8 cellular contexts compared by ENCODE assay signal in the genomic region with DNA sequence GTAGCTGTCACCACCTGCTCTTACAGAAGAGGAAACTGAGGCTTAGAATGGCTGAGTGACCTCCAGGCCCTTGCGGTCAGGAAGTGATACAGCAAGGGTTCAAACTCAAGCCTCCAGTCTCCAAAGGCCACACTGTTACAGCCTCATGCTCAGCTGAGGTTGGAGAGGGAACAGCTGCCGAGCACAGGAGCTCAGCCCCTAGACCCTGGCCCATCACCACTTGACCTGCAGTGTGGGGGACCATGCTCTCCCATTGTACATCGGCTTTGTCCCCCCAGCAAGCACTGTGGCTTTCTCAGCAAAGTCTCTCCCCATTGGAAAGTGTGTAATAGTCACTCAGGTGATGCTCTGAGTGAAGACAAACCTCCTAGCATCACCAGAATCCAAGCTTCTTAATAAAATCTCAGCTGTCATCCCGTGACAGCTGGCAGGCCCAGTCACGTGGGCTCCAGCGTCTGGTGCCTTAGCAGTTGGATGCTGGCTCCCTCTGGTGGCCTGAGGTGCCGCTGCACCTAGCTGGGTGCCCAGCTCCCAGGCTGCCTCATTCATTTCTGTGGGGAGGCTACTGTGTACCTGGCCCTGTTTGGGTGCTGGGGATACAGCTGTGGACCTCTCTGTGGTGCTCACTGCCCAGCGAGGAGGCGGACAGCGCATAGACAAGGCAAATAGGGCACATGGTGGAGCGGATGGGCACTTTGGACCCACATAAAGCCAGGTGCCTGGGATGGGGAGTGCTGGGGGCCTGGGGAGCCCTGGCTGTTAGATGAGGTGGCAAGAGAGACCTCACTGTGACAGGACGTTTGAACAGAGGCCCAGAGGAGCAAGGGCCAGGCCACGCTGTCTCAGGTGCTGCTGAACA. TPM values are rescaled to one million over a fixed set of nuclear protein-coding genes. Genes with fewer than 3 reads are reported as not detected.
DNase-seq lines count a peak whose midpoint lies in the region; ATAC-seq, FAIRE-seq and TF ChIP-seq lines count a peak whose summit lies in the region.

No MANE protein-coding gene starts in this region.

- H3K27me3 Mint-ChIP-seq in astrocyte (ENCODE audit: low read depth, unreplicated experiment): peaks cover 7% of the 10 kb centered on the region

- H3K27ac Mint-ChIP-seq in astrocyte (ENCODE audit: unreplicated experiment): no peak overlapping the region

- H3K36me3 Mint-ChIP-seq in astrocyte (ENCODE audit: low read depth, unreplicated experiment): peaks cover 8% of the 10 kb centered on the region

- H3K4me1 ChIP-seq in astrocyte (ENCODE audit: insufficient read depth, low read length) (peaks cover 20% of the 10 kb centered on the region), right cardiac atrium (ENCODE audit: control insufficient read depth, insufficient read depth, low read length) (peaks cover 3% of the 10 kb centered on the region), gastrocnemius medialis (peaks cover 12 to 16% of the 10 kb centered on the region in 2 donors)

- H3K27me3 ChIP-seq in astrocyte (ENCODE audit: insufficient read depth, low read length) (no peaks in the 10 kb centered on the region), right cardiac atrium (ENCODE audit: control insufficient read depth, insufficient read depth) (no peaks in the 10 kb centered on the region), gastrocnemius medialis (no peaks in the 10 kb centered on the region)

- no peaks in the 10 kb centered on the region for H3K9me3 Mint-ChIP-seq in astrocyte (ENCODE audit: unreplicated experiment)

- H3K36me3 ChIP-seq in astrocyte (ENCODE audit: insufficient read depth, low read length) (peaks cover 9% of the 10 kb centered on the region), gastrocnemius medialis (peaks cover 0 to 5% of the 10 kb centered on the region in 2 donors)

- no peak for TF ChIP-seq POLR2A in gastrocnemius medialis (IDR thresholded peaks at IDR 0.05)

- ATAC-seq in HG02623 (IDR thresholded peaks at IDR 0.05; ENCODE audit: unreplicated experiment) (peak; percentile 82), right cardiac atrium (peak; percentile 77 to 79), gastrocnemius medialis (peak; percentile 81 to 82), GM19395 (IDR thresholded peaks at IDR 0.05; ENCODE audit: unreplicated experiment) (no peak)

- H2AFZ ChIP-seq in astrocyte (ENCODE audit: low read depth, low read length): no peak overlapping the region

- no peak overlapping the region for H3K4me3 Mint-ChIP-seq in astrocyte (ENCODE audit: unreplicated experiment)

- peak; percentile 99 for TF ChIP-seq CTCF in GM10266 (IDR thresholded peaks at IDR 0.05; ENCODE audit: control insufficient read depth, insufficient read depth, low read depth, missing control alignments)
- peak; percentile 98 for TF ChIP-seq CTCF in astrocyte (IDR thresholded peaks at IDR 0.05; ENCODE audit: insufficient read depth, low read depth, low read length)
- peak; percentile 97 to 100 (median 98) for TF ChIP-seq CTCF in gastrocnemius medialis (IDR thresholded peaks at IDR 0.05 in 4 of 5, conservative IDR thresholded peaks at IDR 0.05 in 1 of 5)

- no peak overlapping the region for H3K4me3 ChIP-seq in astrocyte (ENCODE audit: insufficient read depth, low read depth, low read length)
- no peak overlapping the region for H3K4me3 ChIP-seq in right cardiac atrium (ENCODE audit: low read length)
- no peak overlapping the region for H3K4me3 ChIP-seq in gastrocnemius medialis

- peak; percentile 50 for FAIRE-seq in astrocyte (lab: Jason Lieb, UNC)

- WGBS in right cardiac atrium: 22% methylated on average over 13 of the region's 13 CpGs

- intact Hi-C loops in right cardiac atrium (cut with DNase I): loop anchor here (2.0 to 5.0 kb wide), 2 partner anchors 51 to 53 kb away; partner anchors contain the start of gene DAGLA (in 4 of the 4)
- intact Hi-C loops in gastrocnemius medialis (cut with DNase I; ENCODE audit: low total_unique reads): loop anchor here (1.0 to 5.0 kb wide), 4 partner anchors 36 to 256 kb away; partner anchors contain the start of genes DAGLA and SYT7

- DNase-seq in GM10266 (ENCODE audit: extremely low spot score) (peak; percentile 95), NCI-H187 (lab: John Stamatoyannopoulos, UW) (peak; percentile 61 to 70), T-helper 9 cell (peak; percentile 78), astrocyte (ENCODE audit: low read depth) (peak; percentile 50), right cardiac atrium (peak; percentile 88 to 97 (median 95)), gastrocnemius medialis (peak; percentile 79 to 86)

- no peaks in the 10 kb centered on the region for H3K9me3 ChIP-seq in astrocyte (ENCODE audit: insufficient read depth, low read depth, low read length)
- no peaks in the 10 kb centered on the region for H3K9me3 ChIP-seq in right cardiac atrium (ENCODE audit: control insufficient read depth, low read length)
- no peaks in the 10 kb centered on the region for H3K9me3 ChIP-seq in gastrocnemius medialis

- no peaks in the 10 kb centered on the region for H3K79me2 ChIP-seq in astrocyte (ENCODE audit: insufficient read depth, low read length)

- in situ Hi-C loops in gastrocnemius medialis (cut with MboI; ENCODE audit: low sequenced_read_pairs in 4 of 4): loop anchor here (5.0 to 10.0 kb wide), 3 partner anchors 51 to 59 kb away; partner anchors contain the start of gene DAGLA (in 1 of the 4)

- peaks cover 12% of the 10 kb centered on the region for H3K4me1 Mint-ChIP-seq in astrocyte (ENCODE audit: low read depth, unreplicated experiment)

- H3K9ac ChIP-seq in astrocyte (ENCODE audit: low read length): peak overlapping the region; percentile 28

- H4K20me1 ChIP-seq in astrocyte (ENCODE audit: insufficient read depth, low read length): peaks cover 14% of the 10 kb centered on the region

- H3K27ac ChIP-seq in astrocyte (ENCODE audit: low read depth, low read length): no peak overlapping the region
- peak overlapping the region; percentile 46 for H3K27ac ChIP-seq in right cardiac atrium (ENCODE audit: low read length)
- H3K27ac ChIP-seq in gastrocnemius medialis: peak overlapping the region; percentile 81 to 90 (median 86)

- peak overlapping the region; percentile 3 for H3K4me2 ChIP-seq in astrocyte (ENCODE audit: low read length)

RNA-seq across cellular contexts. Expression of gene MYRF, which starts 19.1 kb away (rescaled TPM):
- total RNA-seq in astrocyte (39.5 and 53.9 TPM in 2 replicates), right cardiac atrium (1 to 10 TPM in 3 of 4 donors, under 1 TPM in 1; 0.62 to 1.9 (median 1.4) TPM), gastrocnemius medialis (under 1 TPM in 1 of 4 donors, not detected in 3; 0.07 TPM)
- polyA plus RNA-seq in right cardiac atrium: 0.70 TPM

RNA-seq across cellular contexts. Expression of gene DAGLA, which starts 53.2 kb away (rescaled TPM):
- total RNA-seq in astrocyte: 5.5 and 5.6 TPM in 2 replicates
- 1 to 10 TPM; 4.1 to 7.2 (median 6.1) TPM for total RNA-seq in right cardiac atrium
- polyA plus RNA-seq in right cardiac atrium: 3.7 TPM
- 1 to 10 TPM in 3 of 4 donors, under 1 TPM in 1; 0.58 to 5.5 (median 2.9) TPM for total RNA-seq in gastrocnemius medialis

RNA-seq across cellular contexts. Expression of gene TMEM258, which starts 59.0 kb away (rescaled TPM):
- 97.8 and 98.6 TPM in 2 replicates for total RNA-seq in astrocyte
- 100 to 1,000 TPM; 107 to 113 (median 111) TPM for total RNA-seq in right cardiac atrium
- 170 TPM for polyA plus RNA-seq in right cardiac atrium
- 10 to 100 TPM; 36.5 to 51.8 (median 47.2) TPM for total RNA-seq in gastrocnemius medialis

RNA-seq across cellular contexts. Expression of gene FEN1, which starts 59.4 kb away (rescaled TPM):
- total RNA-seq in astrocyte (13.6 and 13.8 TPM in 2 replicates), right cardiac atrium (1 to 10 TPM; 4.6 to 5.4 (median 5.1) TPM), gastrocnemius medialis (10 to 100 TPM in 2 of 4 donors, 1 to 10 TPM in 2; 7.4 to 15.7 (median 9.5) TPM)
- polyA plus RNA-seq in right cardiac atrium: 4.6 TPM

Comparison
In these comparisons a context has a peak if more than half of its experiments do, and no peak if none do; other contexts are left out.
1. RNA of gene MYRF, which starts 19.1 kb away (total RNA-seq): 39.5 to 53.9 TPM in astrocyte; 0.62 to 1.9 TPM in right cardiac atrium and 0.07 TPM in gastrocnemius medialis; every median in the first group is over 10 times any median in the second.
2. Peak in every context shown above with its lines, with median percentiles within 50 percentile points of each other: DNase-seq and CTCF ChIP-seq.